Comparison of ENCODE assay signal across 28 cellular contexts in genomic region chr10:117277675-117278074, GRCh38. TPM values are rescaled to one million over a fixed set of nuclear protein-coding genes. Genes with fewer than 3 reads are reported as not detected.
"Had no signal": no experiment of that assay in that cellular context is flagged by ENCODE, and none has a peak within 500 bp of the region (broad histone marks: within the 10 kb centered on the region; RNA-seq: fewer than 3 reads in every experiment).

No MANE protein-coding gene starts in this region.

- H3K4me3 ChIP-seq: colonic mucosa, esophagus squamous epithelium, gastrocnemius medialis, heart right ventricle, left lung, lower lobe of right lung had no signal

- H3K4me3 Mint-ChIP-seq: dendritic cell treated with granulocyte-macrophage colony-stimulating factor and Interleukin-4, amounts not matched to agents 40 ng/mL and 50 ng/mL, for 4 days; effector memory CD8-positive, alpha-beta T cell; endodermal cell; mesothelial cell of epicardium; naive thymus-derived CD4-positive, alpha-beta T cell had no signal

- H3K27ac ChIP-seq: colonic mucosa, epithelial cell of prostate, esophagus squamous epithelium, gastrocnemius medialis, heart right ventricle, left lung, lower lobe of right lung had no signal

- H3K27me3 ChIP-seq: colonic mucosa, esophagus squamous epithelium, gastrocnemius medialis, heart right ventricle, left lung had no signal

- H3K27me3 Mint-ChIP-seq: dendritic cell treated with granulocyte-macrophage colony-stimulating factor and Interleukin-4, amounts not matched to agents 40 ng/mL and 50 ng/mL, for 4 days; effector memory CD8-positive, alpha-beta T cell; naive thymus-derived CD4-positive, alpha-beta T cell had no signal

- H3K36me3 ChIP-seq: colonic mucosa, esophagus squamous epithelium, gastrocnemius medialis, left lung, lower lobe of right lung had no signal

- ATAC-seq: effector memory CD8-positive, alpha-beta T cell; esophagus mucosa; gastrocnemius medialis; heart right ventricle; left cardiac atrium; left lung; left ventricle myocardium superior; lower lobe of right lung; naive thymus-derived CD4-positive, alpha-beta T cell had no signal

- FAIRE-seq: islet of Langerhans, keratinocyte had no signal

- H3K4me1 Mint-ChIP-seq: naive thymus-derived CD4-positive, alpha-beta T cell had no signal

- H3K27ac Mint-ChIP-seq: dendritic cell treated with granulocyte-macrophage colony-stimulating factor and Interleukin-4, amounts not matched to agents 40 ng/mL and 50 ng/mL, for 4 days; effector memory CD8-positive, alpha-beta T cell; endodermal cell; mesothelial cell of epicardium; naive thymus-derived CD4-positive, alpha-beta T cell had no signal

- H3K9me3 ChIP-seq: colonic mucosa, esophagus squamous epithelium, gastrocnemius medialis, heart right ventricle, left lung, lower lobe of right lung had no signal

- DNase-seq: colonic mucosa; cortex of kidney; effector CD8-positive, alpha-beta T cell; effector memory CD8-positive, alpha-beta T cell; endodermal cell; esophagus squamous epithelium; foreskin fibroblast; foreskin melanocyte; gastrocnemius medialis; glutamatergic neuron; head of caudate nucleus; heart right ventricle; hippocampal formation; left cardiac atrium; left lung; left ventricle myocardium superior; lower lobe of right lung; mesenchymal stem cell; naive thymus-derived CD4-positive, alpha-beta T cell had no signal

- H3K4me1 ChIP-seq: colonic mucosa, esophagus squamous epithelium, gastrocnemius medialis, heart right ventricle, left lung, lower lobe of right lung had no signal

- H3K9me3 Mint-ChIP-seq: dendritic cell treated with granulocyte-macrophage colony-stimulating factor and Interleukin-4, amounts not matched to agents 40 ng/mL and 50 ng/mL, for 4 days; effector memory CD8-positive, alpha-beta T cell; endodermal cell; mesothelial cell of epicardium; naive thymus-derived CD4-positive, alpha-beta T cell had no signal

RNA-seq across cellular contexts. Expression of gene SLC18A2, which starts 36.8 kb away (rescaled TPM):
- total RNA-seq: dermis microvascular lymphatic vessel endothelial cell, glomerular endothelial cell, lung microvascular endothelial cell had no signal
- polyA plus RNA-seq: keratinocyte had no signal
